In genomic region chr11:74777038-74777437, GRCh38 we compare ENCODE assay signal across 17 cellular contexts. TPM values are rescaled to one million over a fixed set of nuclear protein-coding genes. Genes with fewer than 3 reads are reported as not detected.
DNase-seq lines count a peak whose midpoint lies in the region; ATAC-seq and TF ChIP-seq lines count a peak whose summit lies in the region.
"Had no signal": no experiment of that assay in that cellular context is flagged by ENCODE, and none has a peak within 500 bp of the region (broad histone marks: within the 10 kb centered on the region; RNA-seq: fewer than 3 reads in every experiment).

No MANE protein-coding gene starts in this region.

- H3K4me1 Mint-ChIP-seq in natural killer cell, result peaks cover 22 to 37% of the 10 kb centered on the region in 2 donors
- peaks cover 20 to 31% of the 10 kb centered on the region in 2 donors for H3K4me1 Mint-ChIP-seq in natural killer cell treated with Interleukin-12 subunit alpha and Interleukin-12 subunit beta and Interleukin-15 and Interleukin-18, amount 100 ng/mL, for 72 hours (ENCODE audit: low read depth in 2 of 2)
- H3K4me1 Mint-ChIP-seq: H9 had no signal

- no peak overlapping the region for H3K56ac ChIP-seq in mesendoderm (ENCODE audit: low read length)

- H3K36me3 Mint-ChIP-seq in natural killer cell, result no peaks in the 10 kb centered on the region
- H3K36me3 Mint-ChIP-seq in natural killer cell treated with Interleukin-12 subunit alpha and Interleukin-12 subunit beta and Interleukin-15 and Interleukin-18, amount 100 ng/mL, for 72 hours, result no peaks in the 10 kb centered on the region

- H3K27me3 Mint-ChIP-seq in natural killer cell (ENCODE audit: low read depth in 2 of 2), result no peaks in the 10 kb centered on the region
- H3K27me3 Mint-ChIP-seq in natural killer cell treated with Interleukin-12 subunit alpha and Interleukin-12 subunit beta and Interleukin-15 and Interleukin-18, amount 100 ng/mL, for 72 hours, result no peaks in the 10 kb centered on the region
- H3K27me3 Mint-ChIP-seq: CD4-positive, alpha-beta memory T cell had no signal

- H3K4me2 ChIP-seq in mesendoderm (ENCODE audit: low read length), result no peak overlapping the region
- H3K4me2 ChIP-seq: A549 had no signal

- peak overlapping the region; percentile 4 for H3K27ac Mint-ChIP-seq in natural killer cell
- no peak overlapping the region for H3K27ac Mint-ChIP-seq in natural killer cell treated with Interleukin-12 subunit alpha and Interleukin-12 subunit beta and Interleukin-15 and Interleukin-18, amount 100 ng/mL, for 72 hours

- H3K23ac ChIP-seq in mesendoderm (ENCODE audit: low read length), result no peak overlapping the region

- H3K4ac ChIP-seq in mesendoderm (ENCODE audit: low read depth, low read length), result no peak overlapping the region

- no peak overlapping the region for H2BK15ac ChIP-seq in mesendoderm (replicated peaks; ENCODE audit: low read depth)

- ATAC-seq in natural killer cell, result no peak
- ATAC-seq in natural killer cell treated with Interleukin-12 subunit alpha and Interleukin-12 subunit beta and Interleukin-15 and Interleukin-18, amount 100 ng/mL, for 72 hours, result no peak
- ATAC-seq: A549 had no signal

- H3K36me3 ChIP-seq in mesendoderm (ENCODE audit: control insufficient read depth, insufficient read depth, low read length), result no peaks in the 10 kb centered on the region

- H4K8ac ChIP-seq in mesendoderm (ENCODE audit: low read depth, low read length), result no peak overlapping the region

- H3K79me1 ChIP-seq in mesendoderm (ENCODE audit: low read length), result peaks cover 14% of the 10 kb centered on the region

- no peak overlapping the region for H2BK5ac ChIP-seq in mesendoderm (ENCODE audit: low read length)

- no peaks in the 10 kb centered on the region for H3K27me3 ChIP-seq in mesendoderm (ENCODE audit: insufficient read depth, low read length, poor library complexity)

- H3K9me3 Mint-ChIP-seq in natural killer cell, result no peaks in the 10 kb centered on the region
- no peaks in the 10 kb centered on the region for H3K9me3 Mint-ChIP-seq in natural killer cell treated with Interleukin-12 subunit alpha and Interleukin-12 subunit beta and Interleukin-15 and Interleukin-18, amount 100 ng/mL, for 72 hours
- H3K9me3 Mint-ChIP-seq: H9 had no signal

- H4K5ac ChIP-seq in mesendoderm (ENCODE audit: low read length), result no peak overlapping the region

- no peak overlapping the region for H2BK120ac ChIP-seq in mesendoderm (ENCODE audit: low read depth, low read length)

- DNase-seq in NCI-H82 (lab: John Stamatoyannopoulos, UW) (peak; percentile 28), NCI-H82 treated with DMSO at 0.1 percent for 48 hours (lab: John Stamatoyannopoulos, UW; ENCODE audit: unreplicated experiment) (no peak), natural killer cell (no peak), mesendoderm (peak; percentile 31), dermis blood vessel endothelial cell (no peak), midbrain (lab: John Stamatoyannopoulos, UW) (no peak)
- DNase-seq in natural killer cell treated with Interleukin-12 subunit alpha and Interleukin-12 subunit beta and Interleukin-15 and Interleukin-18, amount 100 ng/mL, for 72 hours (ENCODE audit: low spot score), result no peak
- no peak for DNase-seq in activated CD4-positive, alpha-beta T cell treated with anti-CD3 and anti-CD28 coated beads, Interleukin-2, amount 50 U/mL, for 1 hour
- DNase-seq: AML-193; CD4-positive, alpha-beta memory T cell; DMS 273 treated with DMSO at 0.1 percent for 48 hours; H9 had no signal

- H3K4me3 Mint-ChIP-seq in natural killer cell, result no peak overlapping the region
- no peak overlapping the region for H3K4me3 Mint-ChIP-seq in natural killer cell treated with Interleukin-12 subunit alpha and Interleukin-12 subunit beta and Interleukin-15 and Interleukin-18, amount 100 ng/mL, for 72 hours
- H3K4me3 Mint-ChIP-seq: CD4-positive, alpha-beta memory T cell; H9 had no signal

- H3K79me2 ChIP-seq in mesendoderm (ENCODE audit: control insufficient read depth, insufficient read depth, low read length), result peaks cover 5% of the 10 kb centered on the region

- no peak for TF ChIP-seq CTCF in natural killer cell (IDR thresholded peaks at IDR 0.05)

- no peak overlapping the region for H3K27ac ChIP-seq in mesendoderm (ENCODE audit: low read depth, low read length)
- H3K27ac ChIP-seq: 22Rv1, A549, C4-2B, HL-60 had no signal

- no peak overlapping the region for H3K18ac ChIP-seq in mesendoderm (ENCODE audit: low read length)

- H3K9ac ChIP-seq in mesendoderm (ENCODE audit: low read length), result no peak overlapping the region

- intact Hi-C loops in natural killer cell (cut with micrococcal nuclease), result no loop called here

- no peaks in the 10 kb centered on the region for H3K4me1 ChIP-seq in mesendoderm (ENCODE audit: control insufficient read depth, low read depth, low read length)

- no peak overlapping the region for H3K4me3 ChIP-seq in mesendoderm (ENCODE audit: low read length)
- H3K4me3 ChIP-seq: A549 had no signal

- H2AK5ac ChIP-seq in mesendoderm (ENCODE audit: low read length), result no peak overlapping the region

RNA-seq across cellular contexts. Expression of gene RNF169, which starts 28.4 kb away (rescaled TPM):
- 10 to 100 TPM; 29.1 to 39.8 (median 37.9) TPM for total RNA-seq in natural killer cell
- total RNA-seq in natural killer cell treated with Interleukin-12 subunit alpha and Interleukin-12 subunit beta and Interleukin-15 and Interleukin-18, amount 100 ng/mL, for 72 hours, result 10 to 100 TPM; 20.9 to 21.2 TPM
- polyA plus RNA-seq in mesendoderm (2013, experiment 1 of 2), result 3.8 TPM
- polyA plus RNA-seq in mesendoderm (2013, experiment 2 of 2), result 3.8 TPM
- total RNA-seq in dermis blood vessel endothelial cell, result 27.6 and 36.2 TPM in 2 replicates

RNA-seq across cellular contexts. Expression of gene CHRDL2, which starts 45.8 kb away (rescaled TPM):
- total RNA-seq in natural killer cell (not detected), dermis blood vessel endothelial cell (1.9 TPM in 1 of 2 replicates, not detected in the other)
- total RNA-seq in natural killer cell treated with Interleukin-12 subunit alpha and Interleukin-12 subunit beta and Interleukin-15 and Interleukin-18, amount 100 ng/mL, for 72 hours, result not detected
- polyA plus RNA-seq in mesendoderm (2013, experiment 1 of 2), result 0.37 TPM
- 0.39 TPM for polyA plus RNA-seq in mesendoderm (2013, experiment 2 of 2)
- total RNA-seq: CD4-positive, alpha-beta memory T cell; HT1080 had no signal
- polyA plus RNA-seq: CD4-positive, alpha-beta memory T cell had no signal

Comparison
In these comparisons a context has a peak if more than half of its experiments do, and no peak if none do; other contexts are left out.
1. DNase-seq: peak in NCI-H82 (single experiment) and mesendoderm (single experiment); none in NCI-H82 treated with DMSO at 0.1 percent for 48 hours (single experiment), natural killer cell (single experiment), natural killer cell treated with Interleukin-12 subunit alpha and Interleukin-12 subunit beta and Interleukin-15 and Interleukin-18, amount 100 ng/mL, for 72 hours (single experiment), dermis blood vessel endothelial cell (single experiment), activated CD4-positive, alpha-beta T cell treated with anti-CD3 and anti-CD28 coated beads, Interleukin-2, amount 50 U/mL, for 1 hour (single experiment) and midbrain (single experiment).
2. H3K27ac Mint-ChIP-seq: peak in natural killer cell (2 of 2); none in natural killer cell treated with Interleukin-12 subunit alpha and Interleukin-12 subunit beta and Interleukin-15 and Interleukin-18, amount 100 ng/mL, for 72 hours (0 of 2).